1 cellular context compared by ENCODE assay signal in genomic region chr7:44333971-44334733, GRCh38.
TF ChIP-seq lines count a peak whose summit lies in the region.

No MANE protein-coding gene starts in this region.

TF ChIP-seq in IMR-90, 13 proteins besides CTCF, POLR2A, EP300 and RAD21 (continued from another document):
- TF ChIP-seq SMC3 (IDR thresholded peaks at IDR 0.05; ENCODE audit: low read depth, low read length) (no peak), USF2 (IDR thresholded peaks at IDR 0.05; ENCODE audit: low read depth, low read length) (no peak), MAFK (IDR thresholded peaks at IDR 0.05; ENCODE audit: low read depth, low read length) (no peak), NFE2L2 (IDR thresholded peaks at IDR 0.05; ENCODE audit: low read depth, low read length) (no peak)
